ENCODE assay signal across 8 cellular contexts in genomic region chr10:101829561-101830315, GRCh38.
A peak's percentile ranks its signal among the peaks of the same experiment; 100 is the strongest.
DNase-seq lines count a peak whose midpoint lies in the region; ATAC-seq, FAIRE-seq and TF ChIP-seq lines count a peak whose summit lies in the region.

No MANE protein-coding gene starts in this region.

- TF ChIP-seq CTCF in astrocyte of the spinal cord (IDR thresholded peaks at IDR 0.05; ENCODE audit: low read depth, low read length): no peak

- peak overlapping the region; percentile 45 for H3K4me3 ChIP-seq in astrocyte of the spinal cord (ENCODE audit: low read depth, low read length)

- in situ Hi-C loops in astrocyte of the spinal cord (cut with HindIII; ENCODE audit: low sequenced_read_pairs): no loop called here

- peak; percentile 22 for ATAC-seq in GM18498 (IDR thresholded peaks at IDR 0.05; ENCODE audit: unreplicated experiment)
- peak; percentile 6 for ATAC-seq in HG03064 (IDR thresholded peaks at IDR 0.05; ENCODE audit: low read depth, unreplicated experiment)
- peak; percentile 12 for ATAC-seq in SK-N-SH treated with all-trans-retinoic acid at 6 μM for 48 hours
- ATAC-seq in HG02884 (IDR thresholded peaks at IDR 0.05; ENCODE audit: unreplicated experiment): no peak

- no peak for FAIRE-seq in GM19239 (lab: Jason Lieb, UNC)

- DNase-seq in astrocyte of the spinal cord (ENCODE audit: low read depth, low spot score) (no peak), iPS-NIHi7 (ENCODE audit: extremely low spot score) (peak; percentile 96), GM19239 (ENCODE audit: insufficient read length, low spot score) (no peak)
- DNase-seq in stimulated activated CD4-positive, alpha-beta T cell treated with anti-CD3 and anti-CD28 coated beads, Interleukin-4, amount 100 ng/mL, for 4 hours: peak; percentile 54 to 70

TF ChIP-seq in SK-N-SH treated with all-trans-retinoic acid at 6 μM for 48 hours, 23 proteins besides CTCF, POLR2A, EP300 and RAD21:
- TF ChIP-seq TOX (CRISPR knock-in tag; IDR thresholded peaks at IDR 0.05; ENCODE audit: borderline replicate concordance) (no peak), ZNF565 (CRISPR knock-in tag; conservative IDR thresholded peaks at IDR 0.05; ENCODE audit: low read depth) (no peak), CSRNP3 (CRISPR knock-in tag; IDR thresholded peaks at IDR 0.05) (no peak), CREB5 (CRISPR knock-in tag; IDR thresholded peaks at IDR 0.05; ENCODE audit: low read depth) (no peak), ESRRG (CRISPR knock-in tag; IDR thresholded peaks at IDR 0.05) (no peak), TCF4 (CRISPR knock-in tag; IDR thresholded peaks at IDR 0.05; ENCODE audit: borderline replicate concordance) (no peak), GLIS3 (CRISPR knock-in tag; IDR thresholded peaks at IDR 0.05) (no peak), ZNF8 (CRISPR knock-in tag; IDR thresholded peaks at IDR 0.05) (no peak), PPARA (CRISPR knock-in tag; IDR thresholded peaks at IDR 0.05; ENCODE audit: borderline replicate concordance) (no peak), SNAI2 (CRISPR knock-in tag; IDR thresholded peaks at IDR 0.05) (no peak), ZC3H10 (CRISPR knock-in tag; IDR thresholded peaks at IDR 0.05) (no peak), ZNF70 (CRISPR knock-in tag; IDR thresholded peaks at IDR 0.05) (no peak), CSDC2 (CRISPR knock-in tag; IDR thresholded peaks at IDR 0.05) (no peak)
TF ChIP-seq in SK-N-SH treated with all-trans-retinoic acid at 6 μM for 48 hours: peak in this region for 0.

Comparison
In these comparisons a context has a peak if more than half of its experiments do, and no peak if none do; other contexts are left out.
1. DNase-seq: peak in iPS-NIHi7 (single experiment) and stimulated activated CD4-positive, alpha-beta T cell treated with anti-CD3 and anti-CD28 coated beads, Interleukin-4, amount 100 ng/mL, for 4 hours (2 of 2); none in astrocyte of the spinal cord (single experiment) and GM19239 (single experiment).